Comparison of ENCODE assay signal across 22 cellular contexts in genomic region chr11:69961738-69962137, GRCh38.
DNase-seq lines count a peak whose midpoint lies in the region; ATAC-seq, FAIRE-seq and TF ChIP-seq lines count a peak whose summit lies in the region.
"Had no signal": no experiment of that assay in that cellular context is flagged by ENCODE, and none has a peak within 500 bp of the region (broad histone marks: within the 10 kb centered on the region; RNA-seq: fewer than 3 reads in every experiment).

No MANE protein-coding gene starts in this region.

- H3K79me2 ChIP-seq in mammary epithelial cell (ENCODE audit: insufficient read depth, low read length) (no peaks in the 10 kb centered on the region), HCT116 (ENCODE audit: insufficient read depth, low read length) (no peaks in the 10 kb centered on the region), H1 (ENCODE audit: control insufficient read depth in 1 of 2, insufficient read depth in 2 of 2, low read length in 2 of 2) (no peaks in the 10 kb centered on the region)

- TF ChIP-seq EP300 in H1 (IDR thresholded peaks at IDR 0.05; ENCODE audit: borderline replicate concordance in 1 of 2, low read depth in 2 of 2, low read length in 2 of 2) = no peak

- H3K27ac ChIP-seq in mammary epithelial cell (ENCODE audit: insufficient read depth, low read depth, low read length) (no peak overlapping the region), breast epithelium (no peak overlapping the region), HCT116 (ENCODE audit: low read depth, low read length) (peak overlapping the region; percentile 31; the same call in 1 of the 2 replicates), SJSA1 (peak overlapping the region; percentile 57), H1 (ENCODE audit: low read depth, low read length) (no peak overlapping the region)
- H3K27ac ChIP-seq: 22Rv1, GM23248, HL-60 had no signal

- WGBS in mammary epithelial cell (ENCODE audit: low coverage, missing lambda C conversion rate) = 96% methylated on average over 11 of the region's 11 CpGs
- WGBS in H1 (ENCODE audit: extremely low coverage in 1 of 2, insufficient coverage in 1 of 2, insufficient read length in 1 of 2, insufficient replicate concordance in 2 of 2, low coverage in 1 of 2, low lambda C conversion rate in 2 of 2, missing lambda C conversion rate in 1 of 2), 2 experiments = 89% methylated on average over 11 of the region's 11 CpGs; no CpG with 5 or more reads in 1 of the 2 experiments

- peaks cover 14% of the 10 kb centered on the region for H3K4me1 ChIP-seq in mammary epithelial cell (ENCODE audit: insufficient read depth, low read length)
- peaks cover 0 to 6% of the 10 kb centered on the region in 2 donors for H3K4me1 ChIP-seq in breast epithelium
- H3K4me1 ChIP-seq in HCT116 (ENCODE audit: control insufficient read depth in 1 of 2, insufficient read depth in 2 of 2, low read length in 2 of 2) = peaks cover 13 to 39% of the 10 kb centered on the region in 2 experiments
- peaks cover 56% of the 10 kb centered on the region for H3K4me1 ChIP-seq in SJSA1 (replicated peaks)
- peaks cover 0 to 27% (median 16%) of the 10 kb centered on the region in 4 experiments; a peak in 6 of 7 replicates for H3K4me1 ChIP-seq in H1 (replicated peaks in 1 of 4; ENCODE audit: control insufficient read depth in 3 of 4, insufficient read depth in 4 of 4, low read length in 3 of 4)

- in situ Hi-C loops in mammary epithelial cell (cut with MboI; ENCODE audit: low sequenced_read_pairs in 2 of 2) = no loop called here

- BruUV-seq in mammary epithelial cell (replicated peaks; lab: Mats Ljungman, UMichigan) = no TSS peak
- TSS peak; percentile 88 for BruUV-seq in HCT116 (replicated peaks; lab: Mats Ljungman, UMichigan)

- no peaks in the 10 kb centered on the region for H3K27me3 ChIP-seq in mammary epithelial cell (ENCODE audit: insufficient read depth, low read length)
- H3K27me3 ChIP-seq in breast epithelium = no peaks in the 10 kb centered on the region
- no peaks in the 10 kb centered on the region for H3K27me3 ChIP-seq in HCT116 (ENCODE audit: insufficient read depth, low read length)
- no peaks in the 10 kb centered on the region for H3K27me3 ChIP-seq in SJSA1 (replicated peaks)
- H3K27me3 ChIP-seq in H1 (replicated peaks in 1 of 4; ENCODE audit: control insufficient read depth in 3 of 4, extremely low read depth in 1 of 4, insufficient read depth in 3 of 4, low read length in 3 of 4) = no peaks in the 10 kb centered on the region; a peak in 3 of 7 replicates
- H3K27me3 ChIP-seq: BLaER1 treated with 17β-estradiol and CSF1 and Interleukin-3, amounts not matched to agents 10 nM and 100 nM had no signal

- no peaks in the 10 kb centered on the region for H3K79me1 ChIP-seq in H1 (ENCODE audit: low read depth, low read length)

- H4K5ac ChIP-seq in H1 (ENCODE audit: insufficient read length, low read depth, low read length) = no peak overlapping the region

- no peaks in the 10 kb centered on the region for H3K4me1 Mint-ChIP-seq in activated CD4-positive, alpha-beta T cell treated with anti-CD3 and anti-CD28 coated beads for 36 hours
- H3K4me1 Mint-ChIP-seq: B cell had no signal

- peaks cover 9% of the 10 kb centered on the region for H3K27me3 Mint-ChIP-seq in activated CD4-positive, alpha-beta T cell treated with anti-CD3 and anti-CD28 coated beads for 36 hours

- no peak overlapping the region for H2BK20ac ChIP-seq in H1 (ENCODE audit: low read length)

- H2AFZ ChIP-seq in mammary epithelial cell (ENCODE audit: low read depth, low read length) = peak overlapping the region; percentile 52
- peak overlapping the region; percentile 45 for H2AFZ ChIP-seq in HCT116 (ENCODE audit: low read depth, low read length, poor library complexity, severe bottlenecking)
- no peak overlapping the region for H2AFZ ChIP-seq in H1 (ENCODE audit: low read length)
- H2AFZ ChIP-seq: GM23248 had no signal

- H3K9me3 Mint-ChIP-seq in activated CD4-positive, alpha-beta T cell treated with anti-CD3 and anti-CD28 coated beads for 36 hours (ENCODE audit: low read depth) = peaks cover 4% of the 10 kb centered on the region

- no peak overlapping the region for H3K56ac ChIP-seq in H1 (replicated peaks; ENCODE audit: insufficient read length, low read depth, low read length)

- ATAC-seq in HCT116 = peak; percentile 5; the same call in 1 of the 2 replicates
- ATAC-seq in activated CD4-positive, alpha-beta T cell treated with anti-CD3 and anti-CD28 coated beads for 36 hours = no peak
- ATAC-seq: CD8-positive, alpha-beta T cell; GM12878 had no signal

- H3K27ac Mint-ChIP-seq in activated CD4-positive, alpha-beta T cell treated with anti-CD3 and anti-CD28 coated beads for 36 hours = no peak overlapping the region
- H3K27ac Mint-ChIP-seq: B cell; CD8-positive, alpha-beta T cell; HFFc6 had no signal

- H3K4me3 ChIP-seq in mammary epithelial cell (replicated peaks in 1 of 3; ENCODE audit: insufficient read depth in 1 of 3, low read depth in 2 of 3, low read length in 3 of 3) = no peak overlapping the region
- no peak overlapping the region for H3K4me3 ChIP-seq in breast epithelium
- peak overlapping the region; percentile 31 to 56 for H3K4me3 ChIP-seq in HCT116 (replicated peaks in 1 of 2; ENCODE audit: low read depth in 1 of 2, low read length in 2 of 2)
- no peak overlapping the region for H3K4me3 ChIP-seq in SJSA1
- H3K4me3 ChIP-seq in H1 (ENCODE audit: extremely low read depth in 1 of 4, insufficient read depth in 2 of 4, low read depth in 3 of 4, low read length in 4 of 4) = no peak overlapping the region
- H3K4me3 ChIP-seq: BLaER1 treated with 17β-estradiol and CSF1 and Interleukin-3, amounts not matched to agents 10 nM and 100 nM; GM12878; GM23248 had no signal

- no peak overlapping the region; the same call in 1 of the 2 replicates for H4K8ac ChIP-seq in H1 (ENCODE audit: extremely low read depth, insufficient read depth, low read length)

- no peak overlapping the region for H3K18ac ChIP-seq in H1 (ENCODE audit: extremely low read depth, low read length)

- FAIRE-seq in H1 (lab: Jason Lieb, UNC) = no peak
- FAIRE-seq: GM12878, GM19239, H54 had no signal

- H2BK15ac ChIP-seq in H1 (ENCODE audit: low read length) = no peak overlapping the region

- no peak overlapping the region for H3K23ac ChIP-seq in H1 (ENCODE audit: insufficient read length)

- no peak overlapping the region for H2BK12ac ChIP-seq in H1 (ENCODE audit: low read depth, low read length)

- H3K4ac ChIP-seq in H1 (replicated peaks; ENCODE audit: insufficient read length, low read depth, low read length) = no peak overlapping the region

- RAD21 ChIA-PET in HCT116 (lab: Charles Lee; ENCODE audit: low non-redundant PET in 1 of 2, low total read pairs in 2 of 2, uncharacterized antibody in 2 of 2, unreplicated experiment in 2 of 2) = interaction anchor here in 1 of 2 experiments (1.2 kb wide), 1 partner anchor 121 kb away, joined by 3 read pairs; no protein-coding TSS in a partner anchor

- intact Hi-C loops in mammary epithelial cell (cut with micrococcal nuclease) = no loop called here
- intact Hi-C loops in breast epithelium (cut with DNase I; ENCODE audit: low total_unique reads) = no loop called here
- intact Hi-C loops in HCT116 (cut with micrococcal nuclease) = no loop called here
- intact Hi-C loops in activated CD4-positive, alpha-beta T cell treated with anti-CD3 and anti-CD28 coated beads for 36 hours (cut with DNase I, micrococcal nuclease) = no loop called here

- no peak for TF ChIP-seq CTCF in mammary epithelial cell (conservative IDR thresholded peaks at IDR 0.05 in 1 of 2, IDR thresholded peaks at IDR 0.05 in 1 of 2; ENCODE audit: extremely low read depth in 1 of 2, insufficient read depth in 1 of 2, low read depth in 1 of 2, low read length in 2 of 2)
- no peak for TF ChIP-seq CTCF in breast epithelium (IDR thresholded peaks at IDR 0.05)
- no peak for TF ChIP-seq CTCF in HCT116 (IDR thresholded peaks at IDR 0.05 in 2 of 3, conservative IDR thresholded peaks at IDR 0.05 in 1 of 3; ENCODE audit: borderline replicate concordance in 1 of 3, insufficient read depth in 1 of 3, low read depth in 2 of 3, low read length in 2 of 3)
- TF ChIP-seq CTCF in H1 (IDR thresholded peaks at IDR 0.05; ENCODE audit: control extremely low read depth in 1 of 3, insufficient read depth in 1 of 3, low read depth in 1 of 3, low read length in 3 of 3) = no peak

- DNase-seq in mammary epithelial cell (no peak), breast epithelium (ENCODE audit: low spot score in 2 of 2) (no peak), HCT116 (ENCODE audit: low read depth, low spot score) (no peak), SJSA1 (ENCODE audit: low read depth in 1 of 2, low spot score in 2 of 2) (no peak), H1 (ENCODE audit: low read depth in 1 of 2, low spot score in 2 of 2) (no peak), anterior cingulate cortex (lab: John Stamatoyannopoulos, UW) (no peak)
- DNase-seq in activated CD4-positive, alpha-beta T cell treated with anti-CD3 and anti-CD28 coated beads for 36 hours = no peak
- DNase-seq in effector CD8-positive, alpha-beta T cell (lab: John Stamatoyannopoulos, UW) = no peak
- DNase-seq: CD8-positive, alpha-beta T cell; DMS 273 treated with DMSO at 0.1 percent for 48 hours; DMS53; DND-41; HCEC 1CT; HFFc6 had no signal

- no peak for TF ChIP-seq RAD21 in HCT116 (IDR thresholded peaks at IDR 0.05; ENCODE audit: low read depth)
- no peak for TF ChIP-seq RAD21 in H1 (IDR thresholded peaks at IDR 0.05 in 1 of 2, conservative IDR thresholded peaks at IDR 0.05 in 1 of 2; ENCODE audit: low read depth in 2 of 2, low read length in 2 of 2)

- POLR2A ChIA-PET in HCT116 (lab: Charles Lee) (interaction anchor here (3.1 kb wide), 1 partner anchor 12 kb away, joined by 7 read pairs; no protein-coding TSS in a partner anchor), H1 (lab: Charles Lee; ENCODE audit: partially characterized antibody) (no interaction called here)
- POLR2A ChIA-PET in activated CD4-positive, alpha-beta T cell treated with anti-CD3 and anti-CD28 coated beads for 36 hours (lab: Charles Lee) = no interaction called here

- no peak overlapping the region for H2AK5ac ChIP-seq in H1 (ENCODE audit: low read depth, low read length)

- no peaks in the 10 kb centered on the region for H3K9me2 ChIP-seq in HCT116 (ENCODE audit: insufficient read depth)

- dilution Hi-C loops in mammary epithelial cell (cut with HindIII; ENCODE audit: low sequenced_read_pairs) = no loop called here

- no peak overlapping the region for H2BK5ac ChIP-seq in H1 (ENCODE audit: low read depth, low read length)

- H3K36me3 ChIP-seq in mammary epithelial cell (ENCODE audit: insufficient read depth, low read length) = no peaks in the 10 kb centered on the region
- H3K36me3 ChIP-seq in breast epithelium = no peaks in the 10 kb centered on the region
- H3K36me3 ChIP-seq in HCT116 (ENCODE audit: control insufficient read depth in 1 of 2, insufficient read depth in 2 of 2, low read length in 2 of 2) = no peaks in the 10 kb centered on the region
- no peaks in the 10 kb centered on the region for H3K36me3 ChIP-seq in SJSA1
- H3K36me3 ChIP-seq in H1 (ENCODE audit: control insufficient read depth in 2 of 4, insufficient read depth in 4 of 4, low read length in 3 of 4) = no peaks in the 10 kb centered on the region
- H3K36me3 ChIP-seq: BLaER1 treated with 17β-estradiol and CSF1 and Interleukin-3, amounts not matched to agents 10 nM and 100 nM had no signal

- H3K36me3 Mint-ChIP-seq in activated CD4-positive, alpha-beta T cell treated with anti-CD3 and anti-CD28 coated beads for 36 hours (ENCODE audit: low read depth) = no peaks in the 10 kb centered on the region
- H3K36me3 Mint-ChIP-seq: CD8-positive, alpha-beta T cell had no signal

- no peak overlapping the region for H3K4me2 ChIP-seq in mammary epithelial cell (ENCODE audit: insufficient read depth, low read depth, low read length)
- H3K4me2 ChIP-seq in HCT116 (ENCODE audit: low read length) = peak overlapping the region; percentile 89
- no peak overlapping the region for H3K4me2 ChIP-seq in H1 (ENCODE audit: insufficient read depth in 1 of 2, low read depth in 2 of 2, low read length in 2 of 2)

- peaks cover 3% of the 10 kb centered on the region for H3K9me3 ChIP-seq in mammary epithelial cell (replicated peaks; ENCODE audit: insufficient read depth, low read length)
- peaks cover 0 to 6% of the 10 kb centered on the region in 2 donors for H3K9me3 ChIP-seq in breast epithelium
- no peaks in the 10 kb centered on the region for H3K9me3 ChIP-seq in HCT116 (ENCODE audit: control insufficient read depth in 1 of 2, insufficient read depth in 1 of 2, low read depth in 1 of 2, low read length in 2 of 2)
- H3K9me3 ChIP-seq in SJSA1 (replicated peaks) = no peaks in the 10 kb centered on the region
- H3K9me3 ChIP-seq in H1 (ENCODE audit: insufficient read depth in 2 of 2, low read depth in 1 of 2, low read length in 1 of 2) = peaks cover 0 to 5% of the 10 kb centered on the region in 2 experiments; a peak in 1 of 4 replicates

- no peak overlapping the region for H2BK120ac ChIP-seq in H1 (replicated peaks; ENCODE audit: low read depth, low read length)

- TF ChIP-seq POLR2A in breast epithelium (IDR thresholded peaks at IDR 0.05) (no peak), HCT116 (IDR thresholded peaks at IDR 0.05; ENCODE audit: borderline replicate concordance, extremely low read depth, insufficient read depth, insufficient read length) (no peak), H1 (IDR thresholded peaks at IDR 0.05; ENCODE audit: control extremely low read depth in 1 of 2, low read depth in 2 of 2, low read length in 2 of 2) (no peak)

- H3K23me2 ChIP-seq in H1 (ENCODE audit: low read depth, low read length) = no peaks in the 10 kb centered on the region

- no peak overlapping the region for H3K14ac ChIP-seq in H1 (ENCODE audit: insufficient read length)

- H3K9ac ChIP-seq in mammary epithelial cell (ENCODE audit: insufficient read depth, low read length) (no peak overlapping the region), HCT116 (ENCODE audit: low read length) (peak overlapping the region; percentile 51), H1 (replicated peaks in 1 of 4; ENCODE audit: extremely low read depth in 1 of 4, low read depth in 3 of 4, low read length in 3 of 4) (no peak overlapping the region)
- H3K9ac ChIP-seq: BLaER1 treated with 17β-estradiol and CSF1 and Interleukin-3, amounts not matched to agents 10 nM and 100 nM; GM23248 had no signal

- no peak overlapping the region for H3K4me3 Mint-ChIP-seq in activated CD4-positive, alpha-beta T cell treated with anti-CD3 and anti-CD28 coated beads for 36 hours
- H3K4me3 Mint-ChIP-seq: B cell; CD8-positive, alpha-beta T cell; HFFc6 had no signal

- no peak overlapping the region for H4K91ac ChIP-seq in H1 (replicated peaks; ENCODE audit: insufficient read length, low read length)

- no peaks in the 10 kb centered on the region for H4K20me1 ChIP-seq in mammary epithelial cell (ENCODE audit: insufficient read depth, low read length)
- no peaks in the 10 kb centered on the region for H4K20me1 ChIP-seq in HCT116 (ENCODE audit: insufficient read depth)
- no peaks in the 10 kb centered on the region for H4K20me1 ChIP-seq in H1 (replicated peaks in 1 of 2; ENCODE audit: control insufficient read depth in 1 of 2, insufficient read depth in 2 of 2, low read length in 2 of 2)

- CTCF ChIA-PET in mammary epithelial cell (lab: Charles Lee; ENCODE audit: low non-redundant PET) = no interaction called here
- CTCF ChIA-PET in HCT116 (lab: Charles Lee) = interaction anchor here (0.9 to 1.3 kb wide), 2 partner anchors 12 to 43 kb away, joined by 3 to 4 read pairs; no protein-coding TSS in a partner anchor
- CTCF ChIA-PET in H1 (lab: Charles Lee; ENCODE audit: partially characterized antibody) = interaction anchor here (0.9 to 4.9 kb wide), 4 partner anchors 13 to 234 kb away, joined by 4 to 40 read pairs (median 4); no protein-coding TSS in a partner anchor
- CTCF ChIA-PET in activated CD4-positive, alpha-beta T cell treated with anti-CD3 and anti-CD28 coated beads for 36 hours (lab: Charles Lee) = no interaction called here

Comparison
In these comparisons a context has a peak if more than half of its experiments do, and no peak if none do; other contexts are left out.
1. H3K27ac ChIP-seq: peak in HCT116 (single experiment) and SJSA1 (single experiment); none in mammary epithelial cell (single experiment), breast epithelium (0 of 2) and H1 (single experiment).
2. H3K4me3 ChIP-seq: peak in HCT116 (2 of 2); none in mammary epithelial cell (0 of 3), breast epithelium (0 of 3), SJSA1 (single experiment) and H1 (0 of 4).
3. CTCF ChIA-PET loops: an anchor here in HCT116 (0.9 to 1.3 kb wide) and H1 (0.9 to 4.9 kb wide); none called in mammary epithelial cell and activated CD4-positive, alpha-beta T cell treated with anti-CD3 and anti-CD28 coated beads for 36 hours.